8 cellular contexts compared by ENCODE assay signal in genomic region chr17:44899074-44899782, GRCh38. TPM values are rescaled to one million over a fixed set of nuclear protein-coding genes. Genes with fewer than 3 reads are reported as not detected.
DNase-seq lines count a peak whose midpoint lies in the region; ATAC-seq and TF ChIP-seq lines count a peak whose summit lies in the region.

EFTUD2 (minus strand) TSS chr17:44899445; CDS start chr17:44894521, 4,924 bp downstream.

- H3K9me3 ChIP-seq in GM23248 (ENCODE audit: low read depth) = no peaks in the 10 kb centered on the region

- peaks cover 32% of the 10 kb centered on the region for H3K4me1 ChIP-seq in GM23248 (ENCODE audit: insufficient read depth)

- no peaks in the 10 kb centered on the region for H3K9me2 ChIP-seq in GM23248 (ENCODE audit: insufficient read depth)

- peak within 1 kb of the TSS; percentile 95 for H3K9ac ChIP-seq in GM23248

- H3K4me3 ChIP-seq in GM23248 (peak within 1 kb of the TSS; percentile 97), fibroblast of mammary gland (ENCODE audit: control insufficient read depth, low read depth, low read length) (peak within 1 kb of the TSS; percentile 99)

- TF ChIP-seq CTCF in RWPE1 (conservative IDR thresholded peaks at IDR 0.05; ENCODE audit: low read depth) (no peak), fibroblast of mammary gland (conservative IDR thresholded peaks at IDR 0.05; ENCODE audit: control insufficient read depth, insufficient read depth, low read depth, low read length) (no peak)

- POLR2A ChIA-PET in RWPE1 (lab: Yijun Ruan, JAX; ENCODE audit: low non-redundant PET) = interaction anchor here (1.2 kb wide), 1 partner anchor 11 kb away, joined by 3 read pairs; no protein-coding TSS in a partner anchor
- POLR2A ChIA-PET in naive thymus-derived CD8-positive, alpha-beta T cell (lab: Charles Lee) = interaction anchor here (0.5 to 3.5 kb wide), 12 partner anchors 9 to 799 kb away, joined by 3 to 12 read pairs (median 4); partner anchors contain the start of genes GPATCH8, HEXIM1 and NMT1

- H3K9me3 Mint-ChIP-seq in activated T-helper 17 cell treated with anti-CD3 and anti-CD28 coated beads, Interleukin-2, amount 50 U/mL, for 72 hours = no peaks in the 10 kb centered on the region
- no peaks in the 10 kb centered on the region for H3K9me3 Mint-ChIP-seq in naive thymus-derived CD8-positive, alpha-beta T cell

- H3K79me2 ChIP-seq in GM23248 (ENCODE audit: insufficient read depth) = peaks cover 49% of the 10 kb centered on the region

- H3K4me3 Mint-ChIP-seq in activated T-helper 17 cell treated with anti-CD3 and anti-CD28 coated beads, Interleukin-2, amount 50 U/mL, for 72 hours = peak within 1 kb of the TSS; percentile 88
- peak within 1 kb of the TSS; percentile 85 to 98 (median 96) for H3K4me3 Mint-ChIP-seq in naive thymus-derived CD8-positive, alpha-beta T cell

- peaks cover 18% of the 10 kb centered on the region for H3F3A ChIP-seq in GM23248 (ENCODE audit: insufficient read depth)

- in situ Hi-C loops in GM23248 (cut with MboI) = no loop called here

- WGBS in GM23248 (ENCODE audit: low coverage in 1 of 2, low lambda C conversion rate in 2 of 2, missing lambda C conversion rate in 2 of 2), 2 experiments = 1% methylated on average over 49 to 54 of the region's 54 CpGs

- no peaks in the 10 kb centered on the region for H3K27me3 Mint-ChIP-seq in activated T-helper 17 cell treated with anti-CD3 and anti-CD28 coated beads, Interleukin-2, amount 50 U/mL, for 72 hours
- peaks cover 0 to 6% (median 0%) of the 10 kb centered on the region in 5 donors for H3K27me3 Mint-ChIP-seq in naive thymus-derived CD8-positive, alpha-beta T cell

- peak within 1 kb of the TSS; percentile 91 for H2AFZ ChIP-seq in GM23248

- peak; percentile 94 for ATAC-seq in activated T-helper 17 cell treated with anti-CD3 and anti-CD28 coated beads, Interleukin-2, amount 50 U/mL, for 72 hours (replicated peaks)
- peak; percentile 91 to 92 for ATAC-seq in naive thymus-derived CD8-positive, alpha-beta T cell

- peaks cover 3% of the 10 kb centered on the region; the same call in 1 of the 2 replicates for H3K36me3 ChIP-seq in GM23248 (ENCODE audit: low read depth)

- peaks cover 15% of the 10 kb centered on the region for H3K4me1 Mint-ChIP-seq in activated T-helper 17 cell treated with anti-CD3 and anti-CD28 coated beads, Interleukin-2, amount 50 U/mL, for 72 hours
- peaks cover 11 to 37% (median 35%) of the 10 kb centered on the region in 4 donors for H3K4me1 Mint-ChIP-seq in naive thymus-derived CD8-positive, alpha-beta T cell

- H3K4me2 ChIP-seq in GM23248 (ENCODE audit: unreplicated experiment) = peak within 1 kb of the TSS; percentile 92

- peaks cover 44% of the 10 kb centered on the region for H3K36me3 Mint-ChIP-seq in activated T-helper 17 cell treated with anti-CD3 and anti-CD28 coated beads, Interleukin-2, amount 50 U/mL, for 72 hours (ENCODE audit: low read depth)
- H3K36me3 Mint-ChIP-seq in naive thymus-derived CD8-positive, alpha-beta T cell = peaks cover 2 to 21% (median 4%) of the 10 kb centered on the region in 3 donors

- H3K27me3 ChIP-seq in GM23248 (replicated peaks; ENCODE audit: insufficient read depth) = no peaks in the 10 kb centered on the region

- peak within 1 kb of the TSS; percentile 93 for H3K27ac ChIP-seq in GM23248
- peak within 1 kb of the TSS; percentile 93 for H3K27ac ChIP-seq in RWPE1

- DNase-seq in DMS153 treated with DMSO at 0.1 percent for 48 hours (lab: John Stamatoyannopoulos, UW; ENCODE audit: unreplicated experiment) (peak; percentile 93), GM23248 (peak; percentile 95), LoVo (ENCODE audit: low spot score) (peak; percentile 92), RWPE1 (ENCODE audit: low spot score) (peak; percentile 96), fibroblast of mammary gland (ENCODE audit: low read depth) (peak; percentile 84)
- peak; percentile 88 to 100 (median 94) for DNase-seq in naive thymus-derived CD8-positive, alpha-beta T cell
- DNase-seq in stimulated activated naive CD4-positive, alpha-beta T cell (lab: John Stamatoyannopoulos, UW) = peak; percentile 92 to 100 (median 96)

- CTCF ChIA-PET in RWPE1 (lab: Yijun Ruan, JAX) = interaction anchor here (1.1 to 2.1 kb wide), 4 partner anchors 21 to 124 kb away, joined by 3 to 8 read pairs (median 4); no protein-coding TSS in a partner anchor

- H3K27ac Mint-ChIP-seq in activated T-helper 17 cell treated with anti-CD3 and anti-CD28 coated beads, Interleukin-2, amount 50 U/mL, for 72 hours = peak within 1 kb of the TSS; percentile 100
- peak within 1 kb of the TSS; percentile 98 to 100 (median 100) for H3K27ac Mint-ChIP-seq in naive thymus-derived CD8-positive, alpha-beta T cell

- peaks cover 7% of the 10 kb centered on the region; the same call in 1 of the 2 replicates for H4K20me1 ChIP-seq in GM23248 (ENCODE audit: insufficient read depth)

RNA-seq across cellular contexts. Expression of gene EFTUD2, which starts in this region (rescaled TPM):
- total RNA-seq in GM23248 (2014; rRNA removed; shearing (Covaris generic)) = 63.7 and 71.2 TPM in 2 replicates
- polyA plus RNA-seq in GM23248 (2016; fragmentation: Nextera tagmentation; extraction: Ambion mirVana) = 60.1 and 60.4 TPM in 2 replicates
- 100 to 1,000 TPM; 105 to 215 TPM for total RNA-seq in activated T-helper 17 cell treated with anti-CD3 and anti-CD28 coated beads, Interleukin-2, amount 50 U/mL, for 72 hours
- 100 to 1,000 TPM; 101 to 113 TPM for total RNA-seq in naive thymus-derived CD8-positive, alpha-beta T cell
- 10 to 100 TPM; 57.0 to 79.0 (median 68.3) TPM for polyA plus RNA-seq in naive thymus-derived CD8-positive, alpha-beta T cell

Comparison
In these comparisons a context has a peak if more than half of its experiments do, and no peak if none do; other contexts are left out.
1. Peak in every context shown above with its lines: DNase-seq, ATAC-seq, H3K4me3 ChIP-seq and H3K27ac ChIP-seq.